Comparison of ENCODE assay signal across 3 cellular contexts in genomic region chr5:86244153-86244552, GRCh38.
TF ChIP-seq lines count a peak whose summit lies in the region.

No MANE protein-coding gene starts in this region.

TF ChIP-seq in HepG2, 621 proteins besides CTCF, POLR2A, EP300 and RAD21:
- no peak for TF ChIP-seq TCF7 (IDR thresholded peaks at IDR 0.05; ENCODE audit: low read depth)
- peak; percentile 42 to 69; a peak in 3 of 4 replicates for TF ChIP-seq MAFK (conservative IDR thresholded peaks at IDR 0.05 in 1 of 2, IDR thresholded peaks at IDR 0.05 in 1 of 2; ENCODE audit: low read length in 2 of 2)
- TF ChIP-seq NRL (CRISPR knock-in tag; IDR thresholded peaks at IDR 0.05; ENCODE audit: borderline replicate concordance), result no peak
- no peak for TF ChIP-seq CBX1 (IDR thresholded peaks at IDR 0.05; ENCODE audit: low read depth)
- TF ChIP-seq ZNF280B (CRISPR knock-in tag; IDR thresholded peaks at IDR 0.05; ENCODE audit: borderline replicate concordance), result no peak
- TF ChIP-seq CENPT (CRISPR knock-in tag; IDR thresholded peaks at IDR 0.05; ENCODE audit: low read depth), result no peak
- peak; percentile 64 for TF ChIP-seq MAFF (IDR thresholded peaks at IDR 0.05; ENCODE audit: low read depth, low read length)
TF ChIP-seq in HepG2: peak in this region for 2.

TF ChIP-seq in IMR-90, 13 proteins besides CTCF, POLR2A, EP300 and RAD21:
- TF ChIP-seq USF2 (IDR thresholded peaks at IDR 0.05; ENCODE audit: low read depth, low read length) (no peak), MAZ (IDR thresholded peaks at IDR 0.05; ENCODE audit: borderline replicate concordance, low read depth, low read length) (no peak), MAFK (IDR thresholded peaks at IDR 0.05; ENCODE audit: low read depth, low read length) (peak; percentile 57)
TF ChIP-seq in IMR-90: peak in this region for 1.

TF ChIP-seq in endothelial cell of umbilical vein, 7 proteins besides CTCF, POLR2A, EP300 and RAD21:
- TF ChIP-seq MAX (IDR thresholded peaks at IDR 0.05; ENCODE audit: insufficient read depth, insufficient read length) (no peak), MYC (IDR thresholded peaks at IDR 0.05; ENCODE audit: low read depth, low read length) (no peak), JUN (IDR thresholded peaks at IDR 0.05; ENCODE audit: borderline replicate concordance, insufficient read depth, insufficient read length, low read depth) (no peak), POLR2AphosphoS5 (IDR thresholded peaks at IDR 0.05; ENCODE audit: insufficient read depth, low read depth, low read length) (no peak), EZH2 (IDR thresholded peaks at IDR 0.05; ENCODE audit: borderline replicate concordance, low read depth, low read length, severe bottlenecking) (no peak), GATA2 (IDR thresholded peaks at IDR 0.05; ENCODE audit: insufficient read depth, insufficient read length, low read depth, low read length) (no peak), FOS (IDR thresholded peaks at IDR 0.05; ENCODE audit: borderline replicate concordance, insufficient read depth, low read length) (no peak)
TF ChIP-seq in endothelial cell of umbilical vein: peak in this region for 0.
